9 cellular contexts compared by ENCODE assay signal in genomic region chr12:48349471-48349870, GRCh38. TPM values are rescaled to one million over a fixed set of nuclear protein-coding genes. Genes with fewer than 3 reads are reported as not detected.
DNase-seq lines count a peak whose midpoint lies in the region; ATAC-seq, FAIRE-seq and TF ChIP-seq lines count a peak whose summit lies in the region.
"Had no signal": no experiment of that assay in that cellular context is flagged by ENCODE, and none has a peak within 500 bp of the region (broad histone marks: within the 10 kb centered on the region; RNA-seq: fewer than 3 reads in every experiment).

No MANE protein-coding gene starts in this region.

- H3K27ac ChIP-seq in HUES64 (ENCODE audit: low read depth, low read length) (no peak overlapping the region), astrocyte (ENCODE audit: low read depth, low read length) (no peak overlapping the region)

- H3K9ac ChIP-seq in HUES64 (ENCODE audit: low read depth, low read length) (no peak overlapping the region), astrocyte (ENCODE audit: low read length) (no peak overlapping the region)

- no peaks in the 10 kb centered on the region for H3K4me1 Mint-ChIP-seq in astrocyte (ENCODE audit: low read depth, unreplicated experiment)
- H3K4me1 Mint-ChIP-seq in stimulated activated effector memory CD8-positive, alpha-beta T cell treated with anti-CD3 and anti-CD28 coated beads, Interleukin-12 subunit alpha, Interleukin-12 subunit beta, amount 100 ng/mL, for 72 hours = peaks cover 41% of the 10 kb centered on the region

- peak overlapping the region; percentile 98 for H3K4me3 Mint-ChIP-seq in astrocyte (ENCODE audit: unreplicated experiment)
- H3K4me3 Mint-ChIP-seq in stimulated activated effector memory CD8-positive, alpha-beta T cell treated with anti-CD3 and anti-CD28 coated beads, Interleukin-12 subunit alpha, Interleukin-12 subunit beta, amount 100 ng/mL, for 72 hours = peak overlapping the region; percentile 95

- peaks cover 24% of the 10 kb centered on the region for H3K36me3 Mint-ChIP-seq in astrocyte (ENCODE audit: low read depth, unreplicated experiment)
- H3K36me3 Mint-ChIP-seq in stimulated activated effector memory CD8-positive, alpha-beta T cell treated with anti-CD3 and anti-CD28 coated beads, Interleukin-12 subunit alpha, Interleukin-12 subunit beta, amount 100 ng/mL, for 72 hours = peaks cover 49% of the 10 kb centered on the region

- no peak for ATAC-seq in stimulated activated effector memory CD8-positive, alpha-beta T cell treated with anti-CD3 and anti-CD28 coated beads, Interleukin-12 subunit alpha, Interleukin-12 subunit beta, amount 100 ng/mL, for 72 hours
- ATAC-seq in GM19351 (IDR thresholded peaks at IDR 0.05; ENCODE audit: unreplicated experiment) (no peak), HG02884 (IDR thresholded peaks at IDR 0.05; ENCODE audit: unreplicated experiment) (no peak)

- H3K4me1 ChIP-seq in HUES64 (ENCODE audit: insufficient read depth, low read length) = peaks cover 10% of the 10 kb centered on the region
- no peaks in the 10 kb centered on the region for H3K4me1 ChIP-seq in astrocyte (ENCODE audit: insufficient read depth, low read length)

- H3K27me3 Mint-ChIP-seq in astrocyte (ENCODE audit: low read depth, unreplicated experiment) = no peaks in the 10 kb centered on the region

- no peaks in the 10 kb centered on the region for H3K9me3 ChIP-seq in HUES64 (ENCODE audit: insufficient read depth, low read depth, low read length)
- no peaks in the 10 kb centered on the region for H3K9me3 ChIP-seq in astrocyte (ENCODE audit: insufficient read depth, low read depth, low read length)
- no peaks in the 10 kb centered on the region for H3K9me3 ChIP-seq in iPS-18c (ENCODE audit: control insufficient read depth, insufficient read depth, low read length)

- H3K36me3 ChIP-seq in HUES64 (ENCODE audit: insufficient read depth, low read length) (peaks cover 18% of the 10 kb centered on the region), astrocyte (ENCODE audit: insufficient read depth, low read length) (peaks cover 8% of the 10 kb centered on the region)

- no peak overlapping the region for H3K27ac Mint-ChIP-seq in astrocyte (ENCODE audit: unreplicated experiment)
- H3K27ac Mint-ChIP-seq in stimulated activated effector memory CD8-positive, alpha-beta T cell treated with anti-CD3 and anti-CD28 coated beads, Interleukin-12 subunit alpha, Interleukin-12 subunit beta, amount 100 ng/mL, for 72 hours = peak overlapping the region; percentile 98

- WGBS in HUES64 = 74% methylated on average over 2 of the region's 2 CpGs

- H3K4me2 ChIP-seq in astrocyte (ENCODE audit: low read length) = peak overlapping the region; percentile 94

- no peaks in the 10 kb centered on the region for H4K20me1 ChIP-seq in astrocyte (ENCODE audit: insufficient read depth, low read length)

- H3K4me3 ChIP-seq in HUES64 (ENCODE audit: low read length) (peak overlapping the region; percentile 79), astrocyte (ENCODE audit: insufficient read depth, low read depth, low read length) (peak overlapping the region; percentile 89), iPS-18c (ENCODE audit: insufficient read depth, low read depth, low read length) (peak overlapping the region; percentile 65; the same call in 1 of the 2 replicates)

- no peak for FAIRE-seq in astrocyte (lab: Jason Lieb, UNC)

- no peak for DNase-seq in astrocyte (ENCODE audit: low read depth)
- no peak for DNase-seq in stimulated activated effector memory CD8-positive, alpha-beta T cell treated with anti-CD3 and anti-CD28 coated beads, Interleukin-12 subunit alpha, Interleukin-12 subunit beta, amount 100 ng/mL, for 72 hours (ENCODE audit: low spot score in 2 of 2)
- no peak for DNase-seq in stimulated activated CD4-positive, alpha-beta T cell treated with anti-CD3 and anti-CD28 coated beads, Interleukin-2, amount 100 ng/mL, for 48 hours
- DNase-seq in NCI-H1092 (lab: John Stamatoyannopoulos, UW) = no peak
- DNase-seq: NCI-H524 treated with DMSO at 0.1 percent for 48 hours had no signal

- H3K27me3 ChIP-seq in HUES64 (ENCODE audit: insufficient read depth, low read length) (peaks cover 29% of the 10 kb centered on the region), astrocyte (ENCODE audit: insufficient read depth, low read length) (no peaks in the 10 kb centered on the region)

- no peak for TF ChIP-seq CTCF in astrocyte (IDR thresholded peaks at IDR 0.05; ENCODE audit: insufficient read depth, low read depth, low read length)

- H3K9me3 Mint-ChIP-seq in astrocyte (ENCODE audit: unreplicated experiment) = peaks cover 4% of the 10 kb centered on the region
- H3K9me3 Mint-ChIP-seq in stimulated activated effector memory CD8-positive, alpha-beta T cell treated with anti-CD3 and anti-CD28 coated beads, Interleukin-12 subunit alpha, Interleukin-12 subunit beta, amount 100 ng/mL, for 72 hours = no peaks in the 10 kb centered on the region

- no peaks in the 10 kb centered on the region for H3K79me2 ChIP-seq in astrocyte (ENCODE audit: insufficient read depth, low read length)

- H2AFZ ChIP-seq in astrocyte (ENCODE audit: low read depth, low read length) = no peak overlapping the region

RNA-seq across cellular contexts. Expression of gene ZNF641, which starts 1.2 kb away (rescaled TPM):
- 4.2 TPM for polyA plus RNA-seq in HUES64 (2013, experiment 1 of 2)
- 4.2 TPM for polyA plus RNA-seq in HUES64 (2013, experiment 2 of 2)
- total RNA-seq in astrocyte = 7.1 and 9.2 TPM in 2 replicates
